Comparison of ENCODE assay signal across 35 cellular contexts in the genomic region with DNA sequence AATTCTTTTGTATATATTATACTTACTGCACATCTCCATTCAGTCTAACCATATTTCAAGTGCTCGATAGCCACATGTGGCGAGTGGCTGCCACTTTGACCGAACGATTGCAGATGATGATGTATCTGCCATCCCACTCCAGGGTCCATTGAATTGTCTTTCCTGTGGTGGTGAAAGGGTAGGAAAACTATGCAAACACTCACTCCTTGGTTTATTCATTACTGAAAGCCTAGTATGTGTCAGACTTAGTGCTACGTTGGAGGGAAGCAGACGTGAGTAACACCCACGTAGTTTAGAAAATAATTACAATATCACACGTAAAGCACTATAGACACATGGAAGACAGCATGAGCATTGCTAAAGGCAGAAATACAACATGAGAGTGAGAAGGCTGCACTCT.
"Had no signal": no experiment of that assay in that cellular context is flagged by ENCODE, and none has a peak within 500 bp of the region (broad histone marks: within the 10 kb centered on the region; RNA-seq: fewer than 3 reads in every experiment).

No MANE protein-coding gene starts in this region.

- H2AFZ ChIP-seq: hepatocyte had no signal

- H3K36me3 ChIP-seq: cardiac muscle cell, colonic mucosa, pancreas, prostate gland, sigmoid colon, stomach, thyroid gland, upper lobe of left lung, vagina had no signal

- H3K9me3 ChIP-seq: colonic mucosa, pancreas, prostate gland, sigmoid colon, stomach, thyroid gland, vagina had no signal

- H3K27ac ChIP-seq: cardiac muscle cell, colonic mucosa, epithelial cell of prostate, hepatocyte, pancreas, prostate gland, sigmoid colon, stomach, thyroid gland, upper lobe of left lung, vagina had no signal

- H3K27me3 Mint-ChIP-seq: activated CD4-positive, alpha-beta memory T cell treated with anti-CD3 and anti-CD28 coated beads for 36 hours; activated CD4-positive, alpha-beta T cell treated with anti-CD3 and anti-CD28 coated beads, Interleukin-2, amount 10 ng/mL, durations not matched to agents 24 days and 14 days; activated naive CD8-positive, alpha-beta T cell treated with anti-CD3 and anti-CD28 coated beads, Interleukin-2, amount 50 U/mL, for 24 hours; activated T-helper 17 cell treated with anti-CD3 and anti-CD28 coated beads, Interleukin-2, amount 50 U/mL, for 72 hours; stimulated activated memory B cell treated with anti-CD40 and anti-IgM and Interleukin-4, amounts not matched to agents 10 μg/mL and 1 μg/mL and 100 μg/mL, for 72 hours had no signal

- H3K4me3 Mint-ChIP-seq: activated CD4-positive, alpha-beta memory T cell treated with anti-CD3 and anti-CD28 coated beads for 36 hours; activated CD4-positive, alpha-beta T cell treated with anti-CD3 and anti-CD28 coated beads, Interleukin-2, amount 10 ng/mL, durations not matched to agents 24 days and 14 days; activated naive CD8-positive, alpha-beta T cell treated with anti-CD3 and anti-CD28 coated beads, Interleukin-2, amount 50 U/mL, for 24 hours; activated T-cell treated with anti-CD3 and anti-CD28 coated beads, Interleukin-2, amount 50 U/mL, for 4 hours; activated T-helper 17 cell treated with anti-CD3 and anti-CD28 coated beads, Interleukin-2, amount 50 U/mL, for 72 hours; brain; naive thymus-derived CD8-positive, alpha-beta T cell; neural crest cell; stimulated activated memory B cell treated with anti-CD40 and anti-IgM and Interleukin-4, amounts not matched to agents 10 μg/mL and 1 μg/mL and 100 μg/mL, for 72 hours; T-helper 2 cell treated with Interferon-gamma antibody and Interleukin-4, amounts not matched to agents 5 μg/mL and 100 μg/mL, for 36 hours had no signal

- H3K4me3 ChIP-seq: cardiac muscle cell, colonic mucosa, hepatocyte, pancreas, prostate gland, sigmoid colon, stomach, thyroid gland, upper lobe of left lung, vagina had no signal

- ATAC-seq: activated CD4-positive, CD25-positive, alpha-beta regulatory T cell treated with anti-CD3 and anti-CD28 coated beads, Interleukin-2, amount 50 U/mL, for 24 hours; activated naive CD8-positive, alpha-beta T cell treated with anti-CD3 and anti-CD28 coated beads, Interleukin-2, amount 50 U/mL, for 24 hours; activated T-cell treated with anti-CD3 and anti-CD28 coated beads, Interleukin-2, amount 50 U/mL, for 4 hours; activated T-helper 17 cell treated with anti-CD3 and anti-CD28 coated beads, Interleukin-2, amount 50 U/mL, for 72 hours; naive thymus-derived CD8-positive, alpha-beta T cell; pancreas; stimulated activated memory B cell treated with anti-CD40 and anti-IgM and Interleukin-4, amounts not matched to agents 10 μg/mL and 1 μg/mL and 100 μg/mL, for 72 hours had no signal

- DNase-seq: activated CD4-positive, alpha-beta memory T cell treated with anti-CD3 and anti-CD28 coated beads for 36 hours; activated CD4-positive, alpha-beta T cell treated with anti-CD3 and anti-CD28 coated beads, Interleukin-2, amount 10 ng/mL, durations not matched to agents 24 days and 14 days; activated CD8-positive, alpha-beta memory T cell treated with anti-CD3 and anti-CD28 coated beads, Interleukin-2, amount 50 U/mL, for 48 hours; activated gamma-delta T cell treated with Interleukin-2 at 50 U/mL for 16 hours; activated naive CD4-positive, alpha-beta T cell treated with anti-CD3 and anti-CD28 coated beads, Interleukin-2, amount 50 U/mL, for 16 hours; activated naive CD8-positive, alpha-beta T cell treated with anti-CD3 and anti-CD28 coated beads, Interleukin-2, amount 50 U/mL, for 24 hours; activated T-cell treated with anti-CD3 and anti-CD28 coated beads, Interleukin-2, amount 50 U/mL, for 4 hours; amygdala; cerebellar nuclear complex; colonic mucosa; effector CD8-positive, alpha-beta T cell; islet precursor cell; naive thymus-derived CD8-positive, alpha-beta T cell; nucleus accumbens; pancreas; sigmoid colon; small intestine; stimulated activated CD4-positive, alpha-beta T cell treated with anti-CD3 and anti-CD28 coated beads, Interleukin-1b, Interleukin-23, amount 100 ng/mL, for 48 hours; stimulated activated CD4-positive, alpha-beta T cell treated with anti-CD3 and anti-CD28 coated beads, Interleukin-4, amount 100 ng/mL, for 4 hours; stimulated activated CD8-positive, alpha-beta memory T cell treated with anti-CD3 and anti-CD28 coated beads, Interleukin-4, amount 100 ng/mL, for 48 hours; stomach; T-helper 1 cell; thyroid gland; upper lobe of left lung had no signal

- H3K4me1 Mint-ChIP-seq: activated CD4-positive, alpha-beta T cell treated with anti-CD3 and anti-CD28 coated beads, Interleukin-2, amount 10 ng/mL, durations not matched to agents 24 days and 14 days; activated naive CD8-positive, alpha-beta T cell treated with anti-CD3 and anti-CD28 coated beads, Interleukin-2, amount 50 U/mL, for 24 hours; activated T-helper 17 cell treated with anti-CD3 and anti-CD28 coated beads, Interleukin-2, amount 50 U/mL, for 72 hours; naive thymus-derived CD8-positive, alpha-beta T cell; stimulated activated memory B cell treated with anti-CD40 and anti-IgM and Interleukin-4, amounts not matched to agents 10 μg/mL and 1 μg/mL and 100 μg/mL, for 72 hours had no signal

- H3K4me2 ChIP-seq: hepatocyte had no signal

- H3K9me3 Mint-ChIP-seq: activated CD4-positive, alpha-beta T cell treated with anti-CD3 and anti-CD28 coated beads, Interleukin-2, amount 10 ng/mL, durations not matched to agents 24 days and 14 days; activated naive CD8-positive, alpha-beta T cell treated with anti-CD3 and anti-CD28 coated beads, Interleukin-2, amount 50 U/mL, for 24 hours; stimulated activated memory B cell treated with anti-CD40 and anti-IgM and Interleukin-4, amounts not matched to agents 10 μg/mL and 1 μg/mL and 100 μg/mL, for 72 hours; T-helper 2 cell treated with Interferon-gamma antibody and Interleukin-4, amounts not matched to agents 5 μg/mL and 100 μg/mL, for 36 hours had no signal

- H3K36me3 Mint-ChIP-seq: activated CD4-positive, alpha-beta memory T cell treated with anti-CD3 and anti-CD28 coated beads for 36 hours; naive thymus-derived CD8-positive, alpha-beta T cell; stimulated activated memory B cell treated with anti-CD40 and anti-IgM and Interleukin-4, amounts not matched to agents 10 μg/mL and 1 μg/mL and 100 μg/mL, for 72 hours had no signal

- H3K27ac Mint-ChIP-seq: activated CD4-positive, alpha-beta memory T cell treated with anti-CD3 and anti-CD28 coated beads for 36 hours; activated CD4-positive, alpha-beta T cell treated with anti-CD3 and anti-CD28 coated beads, Interleukin-2, amount 10 ng/mL, durations not matched to agents 24 days and 14 days; activated naive CD8-positive, alpha-beta T cell treated with anti-CD3 and anti-CD28 coated beads, Interleukin-2, amount 50 U/mL, for 24 hours; activated T-helper 17 cell treated with anti-CD3 and anti-CD28 coated beads, Interleukin-2, amount 50 U/mL, for 72 hours; brain; naive thymus-derived CD8-positive, alpha-beta T cell; stimulated activated memory B cell treated with anti-CD40 and anti-IgM and Interleukin-4, amounts not matched to agents 10 μg/mL and 1 μg/mL and 100 μg/mL, for 72 hours; T-helper 2 cell treated with Interferon-gamma antibody and Interleukin-4, amounts not matched to agents 5 μg/mL and 100 μg/mL, for 36 hours had no signal

- H3K27me3 ChIP-seq: cardiac muscle cell, colonic mucosa, hepatocyte, pancreas, sigmoid colon, stomach, thyroid gland, upper lobe of left lung, vagina had no signal

- H3K79me2 ChIP-seq: hepatocyte had no signal

- H3K4me1 ChIP-seq: colonic mucosa, prostate gland, sigmoid colon, stomach, thyroid gland, upper lobe of left lung, vagina had no signal
